In genomic region chr5:44808435-44809214, GRCh38 we compare ENCODE assay signal across 7 cellular contexts. TPM values are rescaled to one million over a fixed set of nuclear protein-coding genes. Genes with fewer than 3 reads are reported as not detected.
DNase-seq lines count a peak whose midpoint lies in the region; ATAC-seq and TF ChIP-seq lines count a peak whose summit lies in the region.

MRPS30 (plus strand) TSS chr5:44808947; CDS start chr5:44808963, 16 bp downstream.

- DNase-seq in NCI-H2029 (lab: John Stamatoyannopoulos, UW) (peak; percentile 99), T-helper 9 cell (peak; percentile 75), astrocyte of the hippocampus (ENCODE audit: low read depth, low spot score) (peak; percentile 99), hepatocyte (ENCODE audit: low spot score) (peak; percentile 96), retina (peak; percentile 97)

- H3K36me3 ChIP-seq in hepatocyte (replicated peaks; ENCODE audit: insufficient read depth, low read depth) = no peaks in the 10 kb centered on the region

- H3K79me2 ChIP-seq in hepatocyte = peaks cover 39% of the 10 kb centered on the region

- H3K27me3 ChIP-seq in hepatocyte = no peaks in the 10 kb centered on the region

- peak within 1 kb of the TSS; percentile 71 for H3K4me3 ChIP-seq in hepatocyte

- H3K4me1 ChIP-seq in hepatocyte (ENCODE audit: insufficient read depth) = peaks cover 4% of the 10 kb centered on the region

- no peaks in the 10 kb centered on the region for H3K9me3 ChIP-seq in hepatocyte (ENCODE audit: low read depth)

- ATAC-seq in GM18502 (IDR thresholded peaks at IDR 0.05; ENCODE audit: poor library complexity, unreplicated experiment) (peak; percentile 97), HG02973 (IDR thresholded peaks at IDR 0.05; ENCODE audit: unreplicated experiment) (peak; percentile 96)

- 2% methylated on average over 47 of the region's 47 CpGs for WGBS in hepatocyte (ENCODE audit: low lambda C conversion rate, missing lambda C conversion rate)

- H3K4me2 ChIP-seq in hepatocyte = peak within 1 kb of the TSS; percentile 83

- peak within 1 kb of the TSS; percentile 87 for H3K27ac ChIP-seq in hepatocyte

- peak; percentile 47 for TF ChIP-seq CTCF in hepatocyte (IDR thresholded peaks at IDR 0.05; ENCODE audit: poor library complexity)

- no peaks in the 10 kb centered on the region for H3K9me2 ChIP-seq in hepatocyte (replicated peaks; ENCODE audit: insufficient read depth)

- peak within 1 kb of the TSS; percentile 49 for H2AFZ ChIP-seq in hepatocyte

- H4K20me1 ChIP-seq in hepatocyte (ENCODE audit: insufficient read depth, poor library complexity, severe bottlenecking) = peaks cover 6% of the 10 kb centered on the region

RNA-seq across cellular contexts. Expression of gene MRPS30, which starts in this region (rescaled TPM):
- 63.3 and 71.2 TPM in 2 replicates for total RNA-seq in hepatocyte
- 26.7 and 27.5 TPM in 2 replicates for polyA plus RNA-seq in hepatocyte

Comparison
In these comparisons a context has a peak if more than half of its experiments do, and no peak if none do; other contexts are left out.
1. Peak in every context shown above with its lines: DNase-seq, ATAC-seq, H3K4me3 ChIP-seq and H3K27ac ChIP-seq.